In the genomic region with DNA sequence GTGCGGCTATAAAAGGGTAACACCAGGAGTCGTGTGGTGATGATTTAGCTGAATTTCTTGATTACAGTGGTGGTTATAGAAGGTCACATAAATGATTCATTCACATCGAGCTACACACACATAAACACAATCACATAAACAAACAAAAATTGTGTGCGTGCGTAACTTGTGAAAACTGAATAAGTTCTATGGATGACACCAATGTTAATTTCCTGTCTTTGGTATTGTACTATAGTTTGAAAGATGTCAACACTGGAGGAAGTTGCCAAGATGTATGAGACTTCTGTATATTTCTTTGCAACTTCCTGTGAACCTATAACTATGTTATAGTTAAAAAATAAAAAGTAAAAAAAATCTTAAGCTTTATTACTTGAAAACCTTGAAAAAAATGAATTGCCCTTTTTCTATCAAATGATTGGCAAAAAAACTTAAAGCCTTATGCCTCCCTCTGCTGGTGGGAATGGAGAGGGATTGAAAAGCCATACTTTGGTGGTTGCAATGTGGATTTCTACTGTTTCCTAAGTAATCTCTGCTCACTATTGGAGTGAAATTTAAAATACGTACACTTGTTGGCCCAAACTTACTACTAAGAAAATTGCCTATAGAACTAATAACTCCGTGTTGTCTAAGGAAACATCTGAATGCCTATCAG, we compare ENCODE assay signal across 10 cellular contexts.
DNase-seq lines count a peak whose midpoint lies in the region; FAIRE-seq and TF ChIP-seq lines count a peak whose summit lies in the region.
"Had no signal": no experiment of that assay in that cellular context is flagged by ENCODE, and none has a peak within 500 bp of the region (broad histone marks: within the 10 kb centered on the region; RNA-seq: fewer than 3 reads in every experiment).

No MANE protein-coding gene starts in this region.

- TF ChIP-seq CTCF in GM12875 (IDR thresholded peaks at IDR 0.05; ENCODE audit: borderline replicate concordance, insufficient read depth, low read depth, low read length): peak; percentile 47; the same call in 1 of the 2 replicates

- FAIRE-seq in GM12892 (lab: Jason Lieb, UNC): no peak

- TF ChIP-seq POLR2A in GM12892 (IDR thresholded peaks at IDR 0.05; ENCODE audit: low read depth, low read length): no peak

- DNase-seq in AG08395 (ENCODE audit: low spot score) (peak; percentile 29), RPMI8226 (peak; percentile 14), iPS-NIHi11 (ENCODE audit: low spot score) (peak; percentile 18), GM12892 (ENCODE audit: insufficient read length) (no peak), 8988T (no peak), activated gamma-delta T cell treated with Interleukin-2 at 50 U/mL for 16 hours (no peak)
- DNase-seq in stimulated activated CD4-positive, alpha-beta T cell treated with anti-CD3 and anti-CD28 coated beads, Interleukin-4, amount 100 ng/mL, for 24 hours: no peak
- DNase-seq: activated naive CD4-positive, alpha-beta T cell treated with anti-CD3 and anti-CD28 coated beads, Interleukin-2, amount 50 U/mL, for 16 hours had no signal

- H3K4me3 ChIP-seq in GM12875 (ENCODE audit: low read depth, low read length): no peak overlapping the region
- H3K4me3 ChIP-seq: suprapubic skin had no signal

Comparison
In these comparisons a context has a peak if more than half of its experiments do, and no peak if none do; other contexts are left out.
1. DNase-seq: peak in AG08395 (single experiment), RPMI8226 (single experiment) and iPS-NIHi11 (single experiment); none in GM12892 (single experiment), 8988T (single experiment), stimulated activated CD4-positive, alpha-beta T cell treated with anti-CD3 and anti-CD28 coated beads, Interleukin-4, amount 100 ng/mL, for 24 hours (single experiment) and activated gamma-delta T cell treated with Interleukin-2 at 50 U/mL for 16 hours (single experiment).